ENCODE assay signal across 8 cellular contexts in genomic region chr1:228149341-228150020, GRCh38. TPM values are rescaled to one million over a fixed set of nuclear protein-coding genes. Genes with fewer than 3 reads are reported as not detected.
DNase-seq lines count a peak whose midpoint lies in the region; ATAC-seq and TF ChIP-seq lines count a peak whose summit lies in the region.

GJC2 (plus strand) TSS chr1:228149930; CDS start chr1:228157759, 7,829 bp downstream.

- TF ChIP-seq POLR2A in prostate gland (IDR thresholded peaks at IDR 0.05) = peak; percentile 42

- H3K27ac ChIP-seq in angular gyrus (ENCODE audit: low read depth, low read length) = peak within 1 kb of the TSS; percentile 96
- H3K27ac ChIP-seq in right cardiac atrium (ENCODE audit: low read length) = peak within 1 kb of the TSS; percentile 62
- H3K27ac ChIP-seq in prostate gland = peak within 1 kb of the TSS; percentile 78 to 79

- peak; percentile 55 to 71 for ATAC-seq in right cardiac atrium
- no peak for ATAC-seq in GM18858 (IDR thresholded peaks at IDR 0.05; ENCODE audit: unreplicated experiment)
- ATAC-seq in GM18867 (IDR thresholded peaks at IDR 0.05; ENCODE audit: unreplicated experiment) = no peak

- H3K4me1 ChIP-seq in right cardiac atrium (ENCODE audit: control insufficient read depth, insufficient read depth, low read length) = peaks cover 15% of the 10 kb centered on the region
- H3K4me1 ChIP-seq in prostate gland (replicated peaks) = no peaks in the 10 kb centered on the region

- H3K9me3 ChIP-seq in right cardiac atrium (ENCODE audit: control insufficient read depth, low read length) (no peaks in the 10 kb centered on the region), prostate gland (no peaks in the 10 kb centered on the region)

- H3K27me3 ChIP-seq in right cardiac atrium (ENCODE audit: control insufficient read depth, insufficient read depth) = no peaks in the 10 kb centered on the region
- H3K27me3 ChIP-seq in prostate gland (replicated peaks; ENCODE audit: insufficient read depth) = no peaks in the 10 kb centered on the region

- 25% methylated on average over 15 of the region's 15 CpGs for WGBS in right cardiac atrium
- WGBS in prostate gland = 22% methylated on average over 15 of the region's 15 CpGs

- DNase-seq in EL (peak; percentile 38), right cardiac atrium (peak; percentile 70 to 88 (median 87)), prostate gland (ENCODE audit: low spot score) (no peak), mucosa of gallbladder (ENCODE audit: low spot score) (no peak)
- DNase-seq in activated CD4-positive, alpha-beta T cell treated with anti-CD3 and anti-CD28 coated beads, Interleukin-2, amount 50 U/mL, for 1 hour = no peak

- TF ChIP-seq CTCF in prostate gland (IDR thresholded peaks at IDR 0.05) = no peak

- intact Hi-C loops in right cardiac atrium (cut with DNase I) (no loop called here), prostate gland (cut with DNase I) (loop anchor here (5.0 to 10.0 kb wide), 2 partner anchors 42 to 125 kb away; partner anchors contain the start of gene MRPL55)

- H3K36me3 ChIP-seq in prostate gland = no peaks in the 10 kb centered on the region

- H3K4me3 ChIP-seq in right cardiac atrium (ENCODE audit: low read length) (no peak within 1 kb of the TSS), prostate gland (peak within 1 kb of the TSS; percentile 14 to 17)

RNA-seq across cellular contexts. Expression of gene GJC2, which starts in this region (rescaled TPM):
- 1 to 10 TPM; 1.2 to 2.2 (median 1.7) TPM for total RNA-seq in right cardiac atrium
- polyA plus RNA-seq in right cardiac atrium = 1.3 TPM
- total RNA-seq in prostate gland = 1 to 10 TPM; 1.9 to 4.1 TPM
- total RNA-seq in mucosa of gallbladder = 2.8 TPM

Comparison
In these comparisons a context has a peak if more than half of its experiments do, and no peak if none do; other contexts are left out.
1. DNase-seq: peak in EL (single experiment) and right cardiac atrium (3 of 3); none in prostate gland (single experiment), activated CD4-positive, alpha-beta T cell treated with anti-CD3 and anti-CD28 coated beads, Interleukin-2, amount 50 U/mL, for 1 hour (single experiment) and mucosa of gallbladder (single experiment).
2. ATAC-seq: peak in right cardiac atrium (2 of 2); none in GM18858 (single experiment) and GM18867 (single experiment).
3. Peak in every context shown above with its lines, with median percentiles within 50 percentile points of each other: H3K27ac ChIP-seq.